In genomic region chr9:114054191-114054690, GRCh38 we compare ENCODE assay signal across 33 cellular contexts. TPM values are rescaled to one million over a fixed set of nuclear protein-coding genes. Genes with fewer than 3 reads are reported as not detected.
"Had no signal": no experiment of that assay in that cellular context is flagged by ENCODE, and none has a peak within 500 bp of the region (broad histone marks: within the 10 kb centered on the region; RNA-seq: fewer than 3 reads in every experiment).

No MANE protein-coding gene starts in this region.

- DNase-seq: activated CD4-positive, alpha-beta T cell treated with anti-CD3 and anti-CD28 coated beads for 48 hours; activated CD4-positive, alpha-beta T cell treated with anti-CD3 and anti-CD28 coated beads, Interleukin-2, amount 50 U/mL, for 48 hours; activated gamma-delta T cell; activated naive CD4-positive, alpha-beta T cell treated with anti-CD3 and anti-CD28 coated beads, Interleukin-2, amount 10 ng/mL, durations not matched to agents 7 days and 5 days; activated naive CD8-positive, alpha-beta T cell treated with anti-CD3 and anti-CD28 coated beads, Interleukin-2, amount 10 ng/mL, durations not matched to agents 7 days and 5 days; activated T-cell treated with anti-CD3 and anti-CD28 coated beads, Interleukin-2, amount 50 U/mL, for 1 hour; brain microvascular endothelial cell; foreskin fibroblast; heart right ventricle; kidney glomerular epithelial cell; lower lobe of right lung; mesenchymal stem cell; stimulated activated CD4-positive, alpha-beta T cell treated with anti-CD3 and anti-CD28 coated beads, Interleukin-4, amount 100 ng/mL, for 24 hours; stimulated activated naive CD8-positive, alpha-beta T cell treated with anti-CD3 and anti-CD28 coated beads, Interleukin-15, amount 100 ng/mL, for 72 hours; substantia nigra; T-helper 17 cell; T1000; WERI-Rb-1 had no signal

- H3K27ac ChIP-seq: brain microvascular endothelial cell, heart right ventricle, lower lobe of right lung, skin epidermis, thyroid gland, WERI-Rb-1 had no signal

- H3K27me3 Mint-ChIP-seq: activated naive CD4-positive, alpha-beta T cell treated with anti-CD3 and anti-CD28 coated beads, Interleukin-2, amount 10 ng/mL, durations not matched to agents 7 days and 5 days; activated naive CD8-positive, alpha-beta T cell treated with anti-CD3 and anti-CD28 coated beads, Interleukin-2, amount 10 ng/mL, durations not matched to agents 7 days and 5 days; natural killer cell treated with Interleukin-12 subunit alpha and Interleukin-12 subunit beta and Interleukin-15 and Interleukin-18, amount 100 ng/mL, for 72 hours; progenitor cell of endocrine pancreas; stimulated activated memory B cell treated with anti-CD40 and anti-IgM and Interleukin-4, amounts not matched to agents 10 μg/mL and 1 μg/mL and 100 μg/mL, for 72 hours; stimulated activated naive CD8-positive, alpha-beta T cell treated with anti-CD3 and anti-CD28 coated beads, Interleukin-15, amount 100 ng/mL, for 72 hours had no signal

- H3K9me3 ChIP-seq: heart right ventricle, lower lobe of right lung, mucosa of descending colon, thyroid gland had no signal

- H3K9me3 Mint-ChIP-seq: activated naive CD4-positive, alpha-beta T cell treated with anti-CD3 and anti-CD28 coated beads, Interleukin-2, amount 10 ng/mL, durations not matched to agents 7 days and 5 days; activated naive CD8-positive, alpha-beta T cell treated with anti-CD3 and anti-CD28 coated beads, Interleukin-2, amount 10 ng/mL, durations not matched to agents 7 days and 5 days; natural killer cell treated with Interleukin-12 subunit alpha and Interleukin-12 subunit beta and Interleukin-15 and Interleukin-18, amount 100 ng/mL, for 72 hours; stimulated activated memory B cell treated with anti-CD40 and anti-IgM and Interleukin-4, amounts not matched to agents 10 μg/mL and 1 μg/mL and 100 μg/mL, for 72 hours; stimulated activated naive CD8-positive, alpha-beta T cell treated with anti-CD3 and anti-CD28 coated beads, Interleukin-15, amount 100 ng/mL, for 72 hours had no signal

- H3K36me3 ChIP-seq: WERI-Rb-1 had no signal

- H3K36me3 Mint-ChIP-seq: activated naive CD4-positive, alpha-beta T cell treated with anti-CD3 and anti-CD28 coated beads, Interleukin-2, amount 10 ng/mL, durations not matched to agents 7 days and 5 days; activated naive CD8-positive, alpha-beta T cell treated with anti-CD3 and anti-CD28 coated beads, Interleukin-2, amount 10 ng/mL, durations not matched to agents 7 days and 5 days; natural killer cell treated with Interleukin-12 subunit alpha and Interleukin-12 subunit beta and Interleukin-15 and Interleukin-18, amount 100 ng/mL, for 72 hours had no signal

- H3K4me3 Mint-ChIP-seq: activated naive CD4-positive, alpha-beta T cell treated with anti-CD3 and anti-CD28 coated beads, Interleukin-2, amount 10 ng/mL, durations not matched to agents 7 days and 5 days; activated naive CD8-positive, alpha-beta T cell treated with anti-CD3 and anti-CD28 coated beads, Interleukin-2, amount 10 ng/mL, durations not matched to agents 7 days and 5 days; natural killer cell treated with Interleukin-12 subunit alpha and Interleukin-12 subunit beta and Interleukin-15 and Interleukin-18, amount 100 ng/mL, for 72 hours; stimulated activated memory B cell treated with anti-CD40 and anti-IgM and Interleukin-4, amounts not matched to agents 10 μg/mL and 1 μg/mL and 100 μg/mL, for 72 hours; stimulated activated naive CD8-positive, alpha-beta T cell treated with anti-CD3 and anti-CD28 coated beads, Interleukin-15, amount 100 ng/mL, for 72 hours; T-helper 17 cell had no signal

- H3K27me3 ChIP-seq: brain microvascular endothelial cell, heart right ventricle, thyroid gland had no signal

- H3K4me1 ChIP-seq: lower lobe of right lung had no signal

- H3K27ac Mint-ChIP-seq: activated naive CD4-positive, alpha-beta T cell treated with anti-CD3 and anti-CD28 coated beads, Interleukin-2, amount 10 ng/mL, durations not matched to agents 7 days and 5 days; activated naive CD8-positive, alpha-beta T cell treated with anti-CD3 and anti-CD28 coated beads, Interleukin-2, amount 10 ng/mL, durations not matched to agents 7 days and 5 days; natural killer cell treated with Interleukin-12 subunit alpha and Interleukin-12 subunit beta and Interleukin-15 and Interleukin-18, amount 100 ng/mL, for 72 hours; progenitor cell of endocrine pancreas; stimulated activated memory B cell treated with anti-CD40 and anti-IgM and Interleukin-4, amounts not matched to agents 10 μg/mL and 1 μg/mL and 100 μg/mL, for 72 hours; stimulated activated naive CD8-positive, alpha-beta T cell treated with anti-CD3 and anti-CD28 coated beads, Interleukin-15, amount 100 ng/mL, for 72 hours; T-helper 17 cell had no signal

- H3K4me1 Mint-ChIP-seq: activated naive CD4-positive, alpha-beta T cell treated with anti-CD3 and anti-CD28 coated beads, Interleukin-2, amount 10 ng/mL, durations not matched to agents 7 days and 5 days; activated naive CD8-positive, alpha-beta T cell treated with anti-CD3 and anti-CD28 coated beads, Interleukin-2, amount 10 ng/mL, durations not matched to agents 7 days and 5 days; stimulated activated memory B cell treated with anti-CD40 and anti-IgM and Interleukin-4, amounts not matched to agents 10 μg/mL and 1 μg/mL and 100 μg/mL, for 72 hours; stimulated activated naive CD8-positive, alpha-beta T cell treated with anti-CD3 and anti-CD28 coated beads, Interleukin-15, amount 100 ng/mL, for 72 hours; T-helper 17 cell had no signal

- H3K4me3 ChIP-seq: heart right ventricle, lower lobe of right lung, mucosa of descending colon, skin epidermis, thyroid gland had no signal

- ATAC-seq: activated CD4-positive, CD25-positive, alpha-beta regulatory T cell treated with anti-CD3 and anti-CD28 coated beads, Interleukin-2, amount 50 U/mL, for 24 hours; esophagus mucosa; heart right ventricle; left lobe of liver; lower lobe of right lung; natural killer cell treated with Interleukin-12 subunit alpha and Interleukin-12 subunit beta and Interleukin-15 and Interleukin-18, amount 100 ng/mL, for 72 hours; sciatic nerve; SK-N-SH treated with all-trans-retinoic acid at 6 μM for 48 hours; stimulated activated memory B cell treated with anti-CD40 and anti-IgM and Interleukin-4, amounts not matched to agents 10 μg/mL and 1 μg/mL and 100 μg/mL, for 72 hours; stimulated activated naive CD8-positive, alpha-beta T cell treated with anti-CD3 and anti-CD28 coated beads, Interleukin-15, amount 100 ng/mL, for 72 hours; T-helper 17 cell had no signal

RNA-seq across cellular contexts. Expression of gene AMBP, which starts 23.9 kb away (rescaled TPM):
- total RNA-seq: activated naive CD8-positive, alpha-beta T cell treated with anti-CD3 and anti-CD28 coated beads, Interleukin-2, amount 10 ng/mL, durations not matched to agents 7 days and 5 days; astrocyte; chondrocyte; heart right ventricle; natural killer cell treated with Interleukin-12 subunit alpha and Interleukin-12 subunit beta and Interleukin-15 and Interleukin-18, amount 100 ng/mL, for 72 hours; omental fat pad; sciatic nerve; T-helper 17 cell had no signal

RNA-seq across cellular contexts. Expression of gene KIF12, which starts 44.9 kb away (rescaled TPM):
- total RNA-seq: activated naive CD8-positive, alpha-beta T cell treated with anti-CD3 and anti-CD28 coated beads, Interleukin-2, amount 10 ng/mL, durations not matched to agents 7 days and 5 days; myocyte; natural killer cell treated with Interleukin-12 subunit alpha and Interleukin-12 subunit beta and Interleukin-15 and Interleukin-18, amount 100 ng/mL, for 72 hours; T-helper 17 cell had no signal
- polyA plus RNA-seq: heart right ventricle had no signal
